ENCODE assay signal across 1 cellular context in genomic region chr7:148296994-148297644, GRCh38.
TF ChIP-seq lines count a peak whose summit lies in the region.

No MANE protein-coding gene starts in this region.

TF ChIP-seq in SK-N-SH, 30 proteins besides CTCF, POLR2A, EP300 and RAD21 (continued from another document):
- TF ChIP-seq REST (IDR thresholded peaks at IDR 0.05; ENCODE audit: low read depth, low read length) = no peak
